19 cellular contexts compared by ENCODE assay signal in genomic region chr16:80113876-80114574, GRCh38.
DNase-seq lines count a peak whose midpoint lies in the region; ATAC-seq and TF ChIP-seq lines count a peak whose summit lies in the region.
"Had no signal": no experiment of that assay in that cellular context is flagged by ENCODE, and none has a peak within 500 bp of the region (broad histone marks: within the 10 kb centered on the region; RNA-seq: fewer than 3 reads in every experiment).

No MANE protein-coding gene starts in this region.

- H3K4me3 ChIP-seq in mammary epithelial cell (replicated peaks in 1 of 3; ENCODE audit: insufficient read depth in 1 of 3, low read depth in 2 of 3, low read length in 3 of 3) (no peak overlapping the region), choroid plexus epithelial cell (ENCODE audit: low read depth, low read length) (no peak overlapping the region), liver (ENCODE audit: low read depth in 1 of 3, low read length in 3 of 3) (no peak overlapping the region), testis (no peak overlapping the region), lower lobe of right lung (no peak overlapping the region), gastroesophageal sphincter (no peak overlapping the region)
- H3K4me3 ChIP-seq: SJCRH30 had no signal

- no peaks in the 10 kb centered on the region for H3K36me3 Mint-ChIP-seq in MCF 10A (ENCODE audit: insufficient read depth, unreplicated experiment)

- H3K9ac ChIP-seq in mammary epithelial cell (ENCODE audit: insufficient read depth, low read length) (no peak overlapping the region), liver (ENCODE audit: low read depth in 1 of 2, low read length in 2 of 2) (no peak overlapping the region)

- TF ChIP-seq CTCF in mammary epithelial cell (conservative IDR thresholded peaks at IDR 0.05 in 1 of 2, IDR thresholded peaks at IDR 0.05 in 1 of 2; ENCODE audit: extremely low read depth in 1 of 2, insufficient read depth in 1 of 2, low read depth in 1 of 2, low read length in 2 of 2), result no peak
- TF ChIP-seq CTCF in MCF 10A (IDR thresholded peaks at IDR 0.05; ENCODE audit: unreplicated experiment), result no peak
- no peak for TF ChIP-seq CTCF in choroid plexus epithelial cell (conservative IDR thresholded peaks at IDR 0.05; ENCODE audit: low read depth, low read length)
- TF ChIP-seq CTCF in liver (IDR thresholded peaks at IDR 0.05; ENCODE audit: low read depth, low read length, missing input control), result no peak
- TF ChIP-seq CTCF in testis (IDR thresholded peaks at IDR 0.05), result no peak
- no peak for TF ChIP-seq CTCF in lower lobe of right lung (IDR thresholded peaks at IDR 0.05)
- TF ChIP-seq CTCF in gastroesophageal sphincter (IDR thresholded peaks at IDR 0.05), result no peak

- H3K9me3 ChIP-seq in mammary epithelial cell (replicated peaks; ENCODE audit: insufficient read depth, low read length) (no peaks in the 10 kb centered on the region), liver (ENCODE audit: control insufficient read depth in 4 of 4, low read length in 3 of 4) (no peaks in the 10 kb centered on the region), testis (no peaks in the 10 kb centered on the region), lower lobe of right lung (no peaks in the 10 kb centered on the region), gastroesophageal sphincter (peaks cover 0 to 6% (median 0%) of the 10 kb centered on the region in 3 donors)
- H3K9me3 ChIP-seq: SJCRH30 had no signal

- H3K79me2 ChIP-seq in mammary epithelial cell (ENCODE audit: insufficient read depth, low read length), result no peaks in the 10 kb centered on the region

- H4K20me1 ChIP-seq in mammary epithelial cell (ENCODE audit: insufficient read depth, low read length), result no peaks in the 10 kb centered on the region

- no peak overlapping the region for H3K4me3 Mint-ChIP-seq in MCF 10A (ENCODE audit: unreplicated experiment)

- peak overlapping the region; percentile 60 for H2AFZ ChIP-seq in mammary epithelial cell (ENCODE audit: low read depth, low read length)

- 48% methylated on average over 4 of the region's 4 CpGs for WGBS in mammary epithelial cell (ENCODE audit: low coverage, missing lambda C conversion rate)
- WGBS in liver, result 61% methylated on average over 4 of the region's 4 CpGs
- 23 to 38% methylated on average over 4 of the region's 4 CpGs for WGBS in testis, 2 donors
- 47 to 49% methylated on average over 4 of the region's 4 CpGs for WGBS in gastroesophageal sphincter (ENCODE audit: low coverage in 1 of 2), 2 donors

- ATAC-seq in lower lobe of right lung, result no peak
- ATAC-seq in gastroesophageal sphincter, result no peak
- ATAC-seq: SK-N-SH treated with all-trans-retinoic acid at 6 μM for 48 hours had no signal

- H3K27me3 Mint-ChIP-seq in MCF 10A (ENCODE audit: insufficient read depth, unreplicated experiment), result no peaks in the 10 kb centered on the region

- H3K27ac ChIP-seq in mammary epithelial cell (ENCODE audit: insufficient read depth, low read depth, low read length) (no peak overlapping the region), liver (ENCODE audit: low read depth in 1 of 2, low read length in 2 of 2) (no peak overlapping the region), testis (peak overlapping the region in 1 of 2 donors; percentile 67), lower lobe of right lung (no peak overlapping the region), gastroesophageal sphincter (no peak overlapping the region)
- H3K27ac ChIP-seq: 22Rv1, SJCRH30 had no signal

- H3K9me3 Mint-ChIP-seq in MCF 10A (ENCODE audit: unreplicated experiment), result no peaks in the 10 kb centered on the region

- H3K4me1 Mint-ChIP-seq in MCF 10A (ENCODE audit: insufficient read depth, unreplicated experiment), result no peaks in the 10 kb centered on the region

- H3K27me3 ChIP-seq in mammary epithelial cell (ENCODE audit: insufficient read depth, low read length) (no peaks in the 10 kb centered on the region), liver (ENCODE audit: control insufficient read depth in 4 of 4, insufficient read depth in 4 of 4, low read length in 3 of 4) (no peaks in the 10 kb centered on the region), testis (no peaks in the 10 kb centered on the region), lower lobe of right lung (ENCODE audit: low read depth) (no peaks in the 10 kb centered on the region), gastroesophageal sphincter (no peaks in the 10 kb centered on the region)
- H3K27me3 ChIP-seq: SJCRH30 had no signal

- no peak for TF ChIP-seq EP300 in gastroesophageal sphincter (IDR thresholded peaks at IDR 0.05)

- BruUV-seq in mammary epithelial cell (replicated peaks; lab: Mats Ljungman, UMichigan) (no TSS peak), MCF 10A (replicated peaks; lab: Mats Ljungman, UMichigan) (no TSS peak)

- no peak for TF ChIP-seq RAD21 in liver (IDR thresholded peaks at IDR 0.05)

- no peak overlapping the region for H3K4me2 ChIP-seq in mammary epithelial cell (ENCODE audit: insufficient read depth, low read depth, low read length)

- peaks cover 5% of the 10 kb centered on the region for H3K4me1 ChIP-seq in mammary epithelial cell (ENCODE audit: insufficient read depth, low read length)
- H3K4me1 ChIP-seq in liver (ENCODE audit: control insufficient read depth in 4 of 4, insufficient read depth in 4 of 4, low read length in 3 of 4), result no peaks in the 10 kb centered on the region
- no peaks in the 10 kb centered on the region for H3K4me1 ChIP-seq in testis
- no peaks in the 10 kb centered on the region for H3K4me1 ChIP-seq in lower lobe of right lung
- H3K4me1 ChIP-seq in gastroesophageal sphincter, result no peaks in the 10 kb centered on the region
- H3K4me1 ChIP-seq: SJCRH30 had no signal

- in situ Hi-C loops in mammary epithelial cell (cut with MboI; ENCODE audit: low sequenced_read_pairs in 2 of 2), result no loop called here

- TF ChIP-seq POLR2A in testis (IDR thresholded peaks at IDR 0.05) (no peak), gastroesophageal sphincter (IDR thresholded peaks at IDR 0.05) (no peak)

- H3K36me3 ChIP-seq in mammary epithelial cell (ENCODE audit: insufficient read depth, low read length), result no peaks in the 10 kb centered on the region
- no peaks in the 10 kb centered on the region for H3K36me3 ChIP-seq in liver (ENCODE audit: control insufficient read depth in 4 of 4, insufficient read depth in 3 of 4, low read depth in 1 of 4, low read length in 3 of 4)
- H3K36me3 ChIP-seq in testis (ENCODE audit: low read depth, missing control alignments), result no peaks in the 10 kb centered on the region
- no peaks in the 10 kb centered on the region for H3K36me3 ChIP-seq in lower lobe of right lung
- H3K36me3 ChIP-seq in gastroesophageal sphincter, result no peaks in the 10 kb centered on the region
- H3K36me3 ChIP-seq: SJCRH30 had no signal

- CTCF ChIA-PET in mammary epithelial cell (lab: Charles Lee; ENCODE audit: low non-redundant PET), result no interaction called here
- CTCF ChIA-PET in MCF 10A (lab: Yijun Ruan, JAX), result no interaction called here

- no peak overlapping the region for H3K27ac Mint-ChIP-seq in MCF 10A (ENCODE audit: low read depth, unreplicated experiment)

- POLR2A ChIA-PET in MCF 10A (lab: Yijun Ruan, JAX), result no interaction called here

- intact Hi-C loops in mammary epithelial cell (cut with micrococcal nuclease) (no loop called here), MCF 10A (cut with micrococcal nuclease) (no loop called here), testis (cut with DNase I; ENCODE audit: low total_unique reads) (no loop called here), lower lobe of right lung (cut with DNase I) (no loop called here)

- dilution Hi-C loops in mammary epithelial cell (cut with HindIII; ENCODE audit: low sequenced_read_pairs), result no loop called here

- DNase-seq in mammary epithelial cell, result no peak
- no peak for DNase-seq in MCF 10A (ENCODE audit: unreplicated experiment)
- DNase-seq in choroid plexus epithelial cell (ENCODE audit: low read depth), result peak; percentile 12
- DNase-seq in testis, result peak; percentile 75
- DNase-seq in lower lobe of right lung, result no peak
- no peak for DNase-seq in NCI-H146 (lab: John Stamatoyannopoulos, UW)
- DNase-seq: Calu3, DND-41, KBM-7, NCI-H1092, NCI-H1436, NCI-H187 treated with DMSO at 0.1 percent for 48 hours, NCI-H524, NCI-H748 treated with DMSO at 0.1 percent for 48 hours, SJCRH30 had no signal

TF ChIP-seq in liver, 16 proteins besides CTCF, POLR2A, EP300 and RAD21:
- peak; percentile 22 for TF ChIP-seq NR2F2 (IDR thresholded peaks at IDR 0.05)
- TF ChIP-seq GABPA (IDR thresholded peaks at IDR 0.05 in 1 of 2, conservative IDR thresholded peaks at IDR 0.05 in 1 of 2), result no peak

Comparison
In these comparisons a context has a peak if more than half of its experiments do, and no peak if none do; other contexts are left out.
1. DNase-seq: peak in choroid plexus epithelial cell (single experiment) and testis (single experiment); none in mammary epithelial cell (single experiment), MCF 10A (single experiment), lower lobe of right lung (single experiment) and NCI-H146 (single experiment).